Comparison of ENCODE assay signal across 9 cellular contexts in the genomic region with DNA sequence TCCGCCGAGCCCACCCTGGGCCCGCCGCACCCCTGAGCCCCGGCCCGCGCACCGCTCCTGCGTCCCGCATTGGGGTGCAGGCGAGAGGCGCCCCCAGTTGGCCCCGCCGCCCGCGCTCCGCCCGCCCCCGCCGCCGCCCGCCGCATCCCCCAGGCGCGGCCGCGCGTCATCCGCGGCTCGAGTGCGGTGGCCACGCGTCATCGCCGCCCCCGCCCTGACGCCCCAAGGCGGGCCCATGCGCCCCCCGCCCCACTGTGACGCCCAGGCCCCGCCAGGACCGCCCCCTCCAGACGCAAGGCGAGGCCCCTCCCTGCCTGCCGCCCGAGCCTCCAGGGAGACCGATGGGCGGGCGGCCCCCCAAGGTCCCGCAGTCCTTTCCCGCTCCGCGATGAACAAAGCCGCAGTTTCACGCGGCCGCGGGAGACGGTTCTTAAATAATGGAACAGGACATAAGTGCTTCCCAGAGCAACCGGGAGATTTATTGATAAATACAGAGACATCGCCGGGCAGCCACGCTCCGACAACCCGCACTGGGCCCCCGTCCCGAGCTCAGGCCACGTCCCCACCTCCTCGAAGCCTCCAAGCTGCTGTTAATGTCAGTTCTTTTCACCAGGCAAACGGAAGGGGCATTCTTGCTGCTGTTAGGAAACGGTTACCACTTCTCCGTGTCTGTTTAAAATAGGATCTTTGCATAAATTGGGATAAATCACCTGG. TPM values are rescaled to one million over a fixed set of nuclear protein-coding genes. Genes with fewer than 3 reads are reported as not detected.
DNase-seq lines count a peak whose midpoint lies in the region; ATAC-seq and TF ChIP-seq lines count a peak whose summit lies in the region.
"Had no signal": no experiment of that assay in that cellular context is flagged by ENCODE, and none has a peak within 500 bp of the region (broad histone marks: within the 10 kb centered on the region; RNA-seq: fewer than 3 reads in every experiment).

A gene with protein sequence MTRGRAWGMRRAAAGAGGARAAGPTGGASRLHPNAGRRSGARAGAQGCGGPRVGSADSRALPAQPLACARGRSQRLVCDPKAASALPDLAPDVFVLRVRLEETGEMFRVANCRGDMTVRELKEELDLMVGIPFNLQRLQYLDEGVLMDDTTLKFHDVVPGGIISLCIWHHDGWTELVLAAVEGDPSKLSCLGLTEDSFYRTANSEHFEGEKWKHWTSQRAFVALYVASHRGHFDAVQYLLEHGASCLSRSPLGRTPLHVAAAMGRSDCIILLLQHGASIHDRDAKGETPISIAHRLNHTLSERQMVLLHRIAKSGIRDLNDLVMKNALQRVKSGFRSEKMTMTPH (minus strand): TSS at position 170 of the 714 bp plus-strand sequence. CDS start 0 bp downstream, at position 170.

- peak within 1 kb of the TSS; percentile 67 for H3K9ac ChIP-seq in smooth muscle cell (ENCODE audit: low read depth)

- no peaks in the 10 kb centered on the region for H3K9me3 ChIP-seq in smooth muscle cell (replicated peaks; ENCODE audit: low read depth)

- H3K4me2 ChIP-seq in smooth muscle cell = peak within 1 kb of the TSS; percentile 84

- under 1% methylated on average over 32 of the region's 74 CpGs for WGBS in smooth muscle cell (ENCODE audit: low lambda C conversion rate)

- peaks cover 41% of the 10 kb centered on the region for H3K27me3 ChIP-seq in smooth muscle cell (ENCODE audit: low read depth)

- H3K79me2 ChIP-seq in smooth muscle cell (ENCODE audit: low read depth) = no peaks in the 10 kb centered on the region

- H3F3A ChIP-seq in smooth muscle cell (ENCODE audit: low read depth) = no peaks in the 10 kb centered on the region

- DNase-seq in NCI-H1694 (lab: John Stamatoyannopoulos, UW) (peak; percentile 26), NCI-H1694 treated with DMSO at 0.1 percent for 48 hours (lab: John Stamatoyannopoulos, UW) (no peak), activated T-cell treated with anti-CD3 and anti-CD28 coated beads for 48 hours (ENCODE audit: low read depth) (peak; percentile 38), fibroblast of pulmonary artery (ENCODE audit: low read depth) (peak; percentile 64), smooth muscle cell (lab: John Stamatoyannopoulos, UW; ENCODE audit: unreplicated experiment) (peak; percentile 41), H4 (ENCODE audit: low spot score) (no peak)

- H3K4me1 ChIP-seq in smooth muscle cell (ENCODE audit: low read depth) = peaks cover 11% of the 10 kb centered on the region

- no peaks in the 10 kb centered on the region for H3K36me3 ChIP-seq in smooth muscle cell (ENCODE audit: low read depth)

- peak within 1 kb of the TSS; percentile 49 for H3K4me3 ChIP-seq in fibroblast of pulmonary artery (replicated peaks; ENCODE audit: low read depth, low read length)
- H3K4me3 ChIP-seq in smooth muscle cell = peak within 1 kb of the TSS; percentile 47

- H2AFZ ChIP-seq in smooth muscle cell (ENCODE audit: low read depth) = no peak within 1 kb of the TSS

- no peaks in the 10 kb centered on the region for H4K20me1 ChIP-seq in smooth muscle cell (ENCODE audit: low read depth)

- no peak for TF ChIP-seq CTCF in fibroblast of pulmonary artery (IDR thresholded peaks at IDR 0.05; ENCODE audit: low read length, missing control alignments)
- no peak for TF ChIP-seq CTCF in smooth muscle cell (IDR thresholded peaks at IDR 0.05; ENCODE audit: borderline replicate concordance, insufficient read depth, poor library complexity, severe bottlenecking)

- ATAC-seq in GM21717 (IDR thresholded peaks at IDR 0.05; ENCODE audit: unreplicated experiment) (no peak), GM21360 (IDR thresholded peaks at IDR 0.05; ENCODE audit: unreplicated experiment) (no peak)

- peak within 1 kb of the TSS; percentile 51 for H3K27ac ChIP-seq in smooth muscle cell (ENCODE audit: low read depth)

RNA-seq across cellular contexts. Expression of the gene that starts here (rescaled TPM):
- total RNA-seq in smooth muscle cell = not detected in 2 replicates
- not detected in 2 replicates for polyA plus RNA-seq in smooth muscle cell
- total RNA-seq in H4 (2014; rRNA removed; shearing (Covaris generic)) = not detected in 2 replicates
- total RNA-seq: T-helper 1 cell treated with Interleukin-12 subunit alpha and Interleukin-12 subunit beta and Interleukin-4 antibody, amounts not matched to agents 30 ng/mL and 1 ng/mL, for 36 hours had no signal

Comparison
In these comparisons a context has a peak if more than half of its experiments do, and no peak if none do; other contexts are left out.
1. DNase-seq: peak in NCI-H1694 (single experiment), activated T-cell treated with anti-CD3 and anti-CD28 coated beads for 48 hours (single experiment) and fibroblast of pulmonary artery (single experiment); none in NCI-H1694 treated with DMSO at 0.1 percent for 48 hours (single experiment) and H4 (single experiment).
2. Peak in DNase-seq, H3K4me3 ChIP-seq, H3K27ac ChIP-seq, H3K9ac ChIP-seq and H3K4me2 ChIP-seq in smooth muscle cell; RNA of the gene not detected or under 1 TPM.